8 cellular contexts compared by ENCODE assay signal in the genomic region with DNA sequence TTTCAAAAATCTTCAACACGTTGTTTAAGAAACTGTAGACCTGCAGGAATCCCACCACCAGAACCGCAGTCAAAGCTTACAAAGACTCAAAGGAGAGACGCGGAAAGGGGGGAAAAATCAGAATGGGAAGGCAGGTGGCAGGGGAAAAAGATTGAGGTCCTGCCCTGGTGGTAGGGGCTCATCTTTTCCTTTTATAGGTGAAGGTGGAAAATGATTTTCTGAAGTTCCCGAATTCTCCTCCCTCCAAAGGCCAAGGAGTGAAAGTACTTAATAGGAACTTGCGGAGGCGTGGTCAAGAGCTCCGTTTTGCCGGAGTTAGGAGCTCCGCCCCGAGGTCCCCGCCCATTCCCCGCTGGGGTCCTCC. TPM values are rescaled to one million over a fixed set of nuclear protein-coding genes. Genes with fewer than 3 reads are reported as not detected.
DNase-seq lines count a peak whose midpoint lies in the region; ATAC-seq, FAIRE-seq and TF ChIP-seq lines count a peak whose summit lies in the region.

No MANE protein-coding gene starts in this region.

- H3K79me2 ChIP-seq in K562 (ENCODE audit: control insufficient read depth, insufficient read depth, low read length), result peaks cover 41% of the 10 kb centered on the region

- FAIRE-seq in K562 (lab: Jason Lieb, UNC) (no peak), small intestine (lab: Jason Lieb, UNC) (no peak)

- ATAC-seq in K562, result no peak

- peak overlapping the region; percentile 90 for H3K4me3 ChIP-seq in K562
- peak overlapping the region; percentile 100 for H3K4me3 ChIP-seq in iPS-15b (ENCODE audit: low read depth, low read length)
- H3K4me3 ChIP-seq in small intestine (ENCODE audit: low read depth in 1 of 2, low read length in 2 of 2), result peak overlapping the region; percentile 62 to 79

- H3K9me1 ChIP-seq in K562 (ENCODE audit: control insufficient read depth, insufficient read depth, low read length), result no peaks in the 10 kb centered on the region

- in situ Hi-C loops in K562 (cut with MboI), result no loop called here

- no peaks in the 10 kb centered on the region for H3K36me3 ChIP-seq in K562 (ENCODE audit: control insufficient read depth, insufficient read depth, low read length)
- H3K36me3 ChIP-seq in iPS-15b (ENCODE audit: control insufficient read depth, insufficient read depth, low read length), result no peaks in the 10 kb centered on the region
- peaks cover 0 to 2% of the 10 kb centered on the region in 2 donors for H3K36me3 ChIP-seq in small intestine (ENCODE audit: control insufficient read depth in 2 of 2, insufficient read depth in 2 of 2, low read length in 2 of 2)

- H3K9ac ChIP-seq in K562 (ENCODE audit: insufficient read depth in 1 of 2, low read depth in 2 of 2, low read length in 2 of 2) (peak overlapping the region; percentile 93 to 95), iPS-15b (ENCODE audit: low read depth, low read length) (peak overlapping the region; percentile 88)

- H3K27ac ChIP-seq in K562 (ENCODE audit: extremely low read depth, low read depth, low read length) (peak overlapping the region; percentile 99), small intestine (ENCODE audit: low read depth in 1 of 2, low read length in 1 of 2) (peak overlapping the region; percentile 97 to 100)

- TF ChIP-seq EP300 in K562 (IDR thresholded peaks at IDR 0.05; ENCODE audit: low read length), result no peak

- no peaks in the 10 kb centered on the region for H4K20me1 ChIP-seq in K562 (replicated peaks; ENCODE audit: control insufficient read depth, insufficient read depth, low read length)

- intact Hi-C loops in K562 (cut with micrococcal nuclease), result no loop called here

- POLR2A ChIA-PET in K562 (lab: Yijun Ruan, JAX), result interaction anchor here (0.6 to 2.4 kb wide), 12 partner anchors 8 to 802 kb away, joined by 3 to 16 read pairs (median 4); partner anchors contain the start of gene PDCD4

- H3K9me3 ChIP-seq in K562 (replicated peaks; ENCODE audit: control insufficient read depth, insufficient read depth, low read depth, low read length) (no peaks in the 10 kb centered on the region), iPS-15b (ENCODE audit: control insufficient read depth, insufficient read depth, low read length) (no peaks in the 10 kb centered on the region), small intestine (ENCODE audit: control insufficient read depth, low read depth) (no peaks in the 10 kb centered on the region)

- WGBS in K562 (ENCODE audit: insufficient coverage, low coverage, missing lambda C conversion rate), result 5% methylated on average over 7 of the region's 13 CpGs
- WGBS in small intestine, 3 donors, result 0 to 1% (median 1%) methylated on average over 13 of the region's 13 CpGs

- no peaks in the 10 kb centered on the region for H3K27me3 ChIP-seq in K562 (ENCODE audit: control insufficient read depth in 2 of 2, insufficient read depth in 2 of 2, low read length in 2 of 2)
- H3K27me3 ChIP-seq in iPS-15b (ENCODE audit: control insufficient read depth, insufficient read depth, low read length), result no peaks in the 10 kb centered on the region
- H3K27me3 ChIP-seq in small intestine (ENCODE audit: control insufficient read depth in 2 of 2, insufficient read depth in 2 of 2, low read length in 2 of 2), result no peaks in the 10 kb centered on the region

- no peak for TF ChIP-seq POLR2A in K562 (conservative IDR thresholded peaks at IDR 0.05)

- no TSS peak for BruUV-seq in K562 (replicated peaks; lab: Mats Ljungman, UMichigan)

- CTCF ChIA-PET in K562 (lab: Yijun Ruan, JAX; ENCODE audit: low intra/inter-chr PET ratio), result no interaction called here

- TF ChIP-seq RAD21 in K562 (CRISPR knock-in tag; conservative IDR thresholded peaks at IDR 0.05 in 1 of 2, IDR thresholded peaks at IDR 0.05 in 1 of 2), result no peak

- 0 out of 6 replicates have a peak, but pooled peaks of 1 of the 3 experiments have one; percentile 1 for TF ChIP-seq CTCF in K562 (IDR thresholded peaks at IDR 0.05 in 2 of 3, conservative IDR thresholded peaks at IDR 0.05 in 1 of 3; ENCODE audit: insufficient read depth in 2 of 3, low read depth in 1 of 3, low read length in 3 of 3)

- H3K4me1 ChIP-seq in K562 (replicated peaks in 1 of 2; ENCODE audit: control insufficient read depth in 2 of 2, insufficient read depth in 2 of 2, low read length in 2 of 2) (peaks cover 0 to 12% of the 10 kb centered on the region in 2 experiments; a peak in 2 of 5 replicates), iPS-15b (ENCODE audit: control insufficient read depth, insufficient read depth, low read length) (peaks cover 5% of the 10 kb centered on the region), small intestine (ENCODE audit: control insufficient read depth in 2 of 2, insufficient read depth in 1 of 2, low read depth in 1 of 2, low read length in 1 of 2) (peaks cover 0 to 3% of the 10 kb centered on the region in 2 donors)

- H3K4me2 ChIP-seq in K562 (ENCODE audit: insufficient read depth, low read length), result peak overlapping the region; percentile 91

- DNase-seq in A172 (ENCODE audit: low spot score) (peak; percentile 91), H4 (ENCODE audit: low spot score) (peak; percentile 93), RKO (ENCODE audit: low spot score) (peak; percentile 97), K562 (ENCODE audit: extremely low read depth in 1 of 4, low spot score in 3 of 4) (peak; percentile 84 to 94 (median 88)), small intestine (peak; percentile 97), superior temporal gyrus (ENCODE audit: extremely low spot score) (no peak), GM19238 (ENCODE audit: insufficient read length, low spot score) (no peak)

- H2AFZ ChIP-seq in K562 (ENCODE audit: low read depth, low read length), result peak overlapping the region; percentile 92

RNA-seq across cellular contexts. Expression of gene BBIP1, which starts 0.7 kb away (rescaled TPM):
- total RNA-seq in A172 (2014; rRNA removed; shearing (Covaris generic)), result 47.6 and 76.2 TPM in 2 replicates
- 21.5 and 43.3 TPM in 2 replicates for total RNA-seq in H4 (2014; rRNA removed; shearing (Covaris generic))
- total RNA-seq in K562 (2011; cell fraction: chromatin; rRNA removed; ENCODE audit: low replicate concordance), result 8.1 and 22.8 TPM in 2 replicates
- total RNA-seq in K562 (2011; cell fraction: nucleolus; rRNA removed), result 5.1 and 5.5 TPM in 2 replicates
- 9.8 and 37.7 TPM in 2 replicates for total RNA-seq in K562 (2011; cell fraction: nucleoplasm; rRNA removed)
- total RNA-seq in K562 (2014; rRNA removed) (5.2 and 12.2 TPM in 2 replicates), K562 (2014; rRNA removed; fragmentation: Illumina TruSeq; extraction: Trizol) (19.4 and 21.2 TPM in 2 replicates), K562 (2015; rRNA removed; fragmentation: Illumina TruSeq; extraction: Trizol) (18.1 and 18.9 TPM in 2 replicates), K562 (2021) (12.5 and 17.2 TPM in 2 replicates)
- polyA plus RNA-seq in K562 (2011; rRNA removed) (19.2 and 24.2 TPM in 2 replicates), K562 (2014; fragmentation: Illumina TruSeq; extraction: Trizol) (23.0 and 27.8 TPM in 2 replicates), K562 (2014; fragmentation: Nextera tagmentation; extraction: Ambion mirVana) (10 to 100 TPM; 30.6 to 31.0 TPM), K562 (2014; rRNA removed) (14.1 and 17.3 TPM in 2 replicates), small intestine (10 to 100 TPM; 10.7 to 19.0 (median 15.9) TPM)
- polyA plus RNA-seq in K562 (2011; cell fraction: cytosol; rRNA removed), result 2.6 and 4.7 TPM in 2 replicates
- polyA plus RNA-seq in K562 (2011; cell fraction: nucleus; rRNA removed), result 8.6 and 11.2 TPM in 2 replicates
- polyA plus RNA-seq in K562 (2012), result 17.8 and 20.6 TPM in 2 replicates
- 17.2 and 21.9 TPM in 2 replicates for polyA minus RNA-seq in K562 (2011; rRNA and poly(A)+ RNA removed)
- polyA minus RNA-seq in K562 (2011; cell fraction: cytosol; rRNA and poly(A)+ RNA removed), result 3.5 and 5.2 TPM in 2 replicates
- 7.0 and 15.1 TPM in 2 replicates for polyA minus RNA-seq in K562 (2011; cell fraction: nucleus; rRNA and poly(A)+ RNA removed)

RNA-seq across cellular contexts. Expression of gene SHOC2, which starts 1.2 kb away (rescaled TPM):
- 41.9 and 43.7 TPM in 2 replicates for total RNA-seq in A172 (2014; rRNA removed; shearing (Covaris generic))
- total RNA-seq in H4 (2014; rRNA removed; shearing (Covaris generic)), result 20.8 and 29.0 TPM in 2 replicates
- total RNA-seq in K562 (2011; cell fraction: chromatin; rRNA removed; ENCODE audit: low replicate concordance), result 6.3 and 27.4 TPM in 2 replicates
- total RNA-seq in K562 (2011; cell fraction: nucleolus; rRNA removed), result 3.5 and 5.8 TPM in 2 replicates
- total RNA-seq in K562 (2011; cell fraction: nucleoplasm; rRNA removed), result 8.9 and 10.8 TPM in 2 replicates
- total RNA-seq in K562 (2014; rRNA removed) (9.2 and 10.2 TPM in 2 replicates), K562 (2014; rRNA removed; fragmentation: Illumina TruSeq; extraction: Trizol) (14.6 and 17.2 TPM in 2 replicates), K562 (2015; rRNA removed; fragmentation: Illumina TruSeq; extraction: Trizol) (13.8 and 16.1 TPM in 2 replicates), K562 (2021) (16.8 and 17.2 TPM in 2 replicates)
- polyA plus RNA-seq in K562 (2011; rRNA removed) (10.2 and 14.9 TPM in 2 replicates), K562 (2014; fragmentation: Illumina TruSeq; extraction: Trizol) (16.3 and 17.2 TPM in 2 replicates), K562 (2014; fragmentation: Nextera tagmentation; extraction: Ambion mirVana) (10 to 100 TPM; 11.4 to 17.5 TPM), K562 (2014; rRNA removed) (9.2 and 10.3 TPM in 2 replicates), small intestine (10 to 100 TPM; 17.8 to 27.3 (median 23.2) TPM)
- 3.5 and 6.9 TPM in 2 replicates for polyA plus RNA-seq in K562 (2011; cell fraction: cytosol; rRNA removed)
- polyA plus RNA-seq in K562 (2011; cell fraction: nucleus; rRNA removed), result 3.3 and 4.2 TPM in 2 replicates
- 11.0 and 13.0 TPM in 2 replicates for polyA plus RNA-seq in K562 (2012)
- 28.5 and 31.2 TPM in 2 replicates for polyA minus RNA-seq in K562 (2011; rRNA and poly(A)+ RNA removed)
- polyA minus RNA-seq in K562 (2011; cell fraction: cytosol; rRNA and poly(A)+ RNA removed), result 6.8 and 13.1 TPM in 2 replicates
- 9.7 and 21.9 TPM in 2 replicates for polyA minus RNA-seq in K562 (2011; cell fraction: nucleus; rRNA and poly(A)+ RNA removed)

RNA-seq across cellular contexts. Expression of gene PDCD4, which starts 46.5 kb away (rescaled TPM):
- 23.2 and 23.3 TPM in 2 replicates for total RNA-seq in A172 (2014; rRNA removed; shearing (Covaris generic))
- 32.6 and 36.8 TPM in 2 replicates for total RNA-seq in H4 (2014; rRNA removed; shearing (Covaris generic))
- 9.1 and 68.5 TPM in 2 replicates for total RNA-seq in K562 (2011; cell fraction: chromatin; rRNA removed; ENCODE audit: low replicate concordance)
- 2.7 and 5.9 TPM in 2 replicates for total RNA-seq in K562 (2011; cell fraction: nucleolus; rRNA removed)
- 15.7 and 17.2 TPM in 2 replicates for total RNA-seq in K562 (2011; cell fraction: nucleoplasm; rRNA removed)
- total RNA-seq in K562 (2014; rRNA removed) (20.2 and 22.5 TPM in 2 replicates), K562 (2014; rRNA removed; fragmentation: Illumina TruSeq; extraction: Trizol) (33.7 and 44.2 TPM in 2 replicates), K562 (2015; rRNA removed; fragmentation: Illumina TruSeq; extraction: Trizol) (15.9 and 18.3 TPM in 2 replicates), K562 (2021) (28.0 and 44.1 TPM in 2 replicates)
- polyA plus RNA-seq in K562 (2011; rRNA removed) (28.1 and 40.2 TPM in 2 replicates), K562 (2014; fragmentation: Illumina TruSeq; extraction: Trizol) (38.0 and 38.2 TPM in 2 replicates), K562 (2014; fragmentation: Nextera tagmentation; extraction: Ambion mirVana) (10 to 100 TPM; 12.9 to 18.1 TPM), K562 (2014; rRNA removed) (34.4 and 36.6 TPM in 2 replicates), small intestine (100 to 1,000 TPM; 111 to 309 (median 124) TPM)
- 2.7 and 13.3 TPM in 2 replicates for polyA plus RNA-seq in K562 (2011; cell fraction: cytosol; rRNA removed)
- 11.9 and 17.6 TPM in 2 replicates for polyA plus RNA-seq in K562 (2011; cell fraction: nucleus; rRNA removed)
- polyA plus RNA-seq in K562 (2012), result 38.4 and 47.3 TPM in 2 replicates
- 37.7 and 52.1 TPM in 2 replicates for polyA minus RNA-seq in K562 (2011; rRNA and poly(A)+ RNA removed)
- 14.9 and 17.9 TPM in 2 replicates for polyA minus RNA-seq in K562 (2011; cell fraction: cytosol; rRNA and poly(A)+ RNA removed)
- 11.0 and 21.5 TPM in 2 replicates for polyA minus RNA-seq in K562 (2011; cell fraction: nucleus; rRNA and poly(A)+ RNA removed)

Comparison
In these comparisons a context has a peak if more than half of its experiments do, and no peak if none do; other contexts are left out.
1. DNase-seq: peak in A172 (single experiment), H4 (single experiment), RKO (single experiment), K562 (4 of 4) and small intestine (single experiment); none in superior temporal gyrus (single experiment) and GM19238 (single experiment).
2. Peak in every context shown above with its lines, with median percentiles within 50 percentile points of each other: H3K4me3 ChIP-seq.